In the genomic region with DNA sequence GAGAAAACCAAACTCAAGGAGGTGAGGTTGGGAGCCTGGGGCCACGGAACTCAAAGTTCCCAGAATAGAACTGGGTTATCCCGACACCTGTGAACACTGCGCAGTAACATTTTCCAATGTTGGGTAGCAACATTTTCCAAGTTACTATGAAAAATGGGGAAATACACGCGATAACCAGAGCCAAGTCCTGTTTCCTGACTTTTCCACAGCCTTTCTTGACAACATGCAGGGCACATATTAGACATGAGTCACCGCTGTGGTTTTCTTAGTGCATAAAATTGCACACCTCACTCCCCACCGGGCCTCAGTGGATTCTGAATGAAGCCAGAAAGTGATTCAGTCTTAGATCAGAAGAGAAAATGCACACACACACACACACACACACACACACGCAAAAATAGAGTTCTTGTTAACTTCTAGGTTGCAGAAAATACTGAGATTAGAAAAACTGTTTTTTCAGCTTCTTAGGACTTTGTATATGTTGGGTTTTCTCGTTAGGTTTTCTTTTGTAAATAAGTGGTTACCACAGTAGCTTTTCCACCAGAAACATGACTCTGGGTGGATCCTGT, we compare ENCODE assay signal across 9 cellular contexts.
DNase-seq lines count a peak whose midpoint lies in the region; ATAC-seq lines count a peak whose summit lies in the region.
"Had no signal": no experiment of that assay in that cellular context is flagged by ENCODE, and none has a peak within 500 bp of the region (broad histone marks: within the 10 kb centered on the region; RNA-seq: fewer than 3 reads in every experiment).

No MANE protein-coding gene starts in this region.

- no peak for ATAC-seq in HG02571 (IDR thresholded peaks at IDR 0.05; ENCODE audit: unreplicated experiment)

- no peak overlapping the region for H3K4me3 ChIP-seq in effector memory CD4-positive, alpha-beta T cell (ENCODE audit: insufficient read depth, low read depth, low read length, poor library complexity, severe bottlenecking)
- no peak overlapping the region for H3K4me3 ChIP-seq in SJCRH30
- H3K4me3 ChIP-seq: ovary had no signal

- no peaks in the 10 kb centered on the region for H3K9me3 ChIP-seq in effector memory CD4-positive, alpha-beta T cell (ENCODE audit: control insufficient read depth, low read length)
- H3K9me3 ChIP-seq in SJCRH30 (replicated peaks): no peaks in the 10 kb centered on the region
- H3K9me3 ChIP-seq: ovary had no signal

- H3K27ac ChIP-seq in effector memory CD4-positive, alpha-beta T cell (ENCODE audit: insufficient read depth, low read length, poor library complexity, severe bottlenecking): no peak overlapping the region
- H3K27ac ChIP-seq in SJCRH30: no peak overlapping the region
- H3K27ac ChIP-seq: ovary had no signal

- no peaks in the 10 kb centered on the region for H3K27me3 ChIP-seq in effector memory CD4-positive, alpha-beta T cell (replicated peaks; ENCODE audit: control insufficient read depth, insufficient read depth, low read length, poor library complexity, severe bottlenecking)
- H3K27me3 ChIP-seq in SJCRH30: no peaks in the 10 kb centered on the region
- H3K27me3 ChIP-seq: ovary had no signal

- peak; percentile 75 for DNase-seq in GOT3 (lab: John Stamatoyannopoulos, UW)
- peak; percentile 29 to 82 for DNase-seq in activated CD4-positive, alpha-beta T cell treated with anti-CD3 and anti-CD28 coated beads, Interleukin-2, amount 50 U/mL, for 24 hours (ENCODE audit: low read depth in 1 of 2, low spot score in 1 of 2)
- DNase-seq in effector memory CD4-positive, alpha-beta T cell: peak in 2 of 3 donors; percentile 26 to 46
- DNase-seq in stimulated activated CD4-positive, alpha-beta T cell treated with anti-CD3 and anti-CD28 coated beads, Interleukin-12 subunit alpha, Interleukin-12 subunit beta, amount 100 ng/mL, for 4 hours: peak; percentile 54
- no peak for DNase-seq in NCI-H774 (lab: John Stamatoyannopoulos, UW)
- no peak for DNase-seq in SJCRH30
- no peak for DNase-seq in NCI-H748 (lab: John Stamatoyannopoulos, UW; ENCODE audit: unreplicated experiment)

- H3K36me3 ChIP-seq in effector memory CD4-positive, alpha-beta T cell (ENCODE audit: control insufficient read depth, insufficient read depth, low read length): no peaks in the 10 kb centered on the region
- H3K36me3 ChIP-seq in SJCRH30: no peaks in the 10 kb centered on the region
- H3K36me3 ChIP-seq: ovary had no signal

- no peaks in the 10 kb centered on the region for H3K4me1 ChIP-seq in effector memory CD4-positive, alpha-beta T cell (ENCODE audit: control insufficient read depth, insufficient read depth, low read length, poor library complexity, severe bottlenecking)
- H3K4me1 ChIP-seq in SJCRH30: no peaks in the 10 kb centered on the region

Comparison
In these comparisons a context has a peak if more than half of its experiments do, and no peak if none do; other contexts are left out.
1. DNase-seq: peak in GOT3 (single experiment), activated CD4-positive, alpha-beta T cell treated with anti-CD3 and anti-CD28 coated beads, Interleukin-2, amount 50 U/mL, for 24 hours (2 of 2), effector memory CD4-positive, alpha-beta T cell (2 of 3) and stimulated activated CD4-positive, alpha-beta T cell treated with anti-CD3 and anti-CD28 coated beads, Interleukin-12 subunit alpha, Interleukin-12 subunit beta, amount 100 ng/mL, for 4 hours (single experiment); none in NCI-H774 (single experiment), SJCRH30 (0 of 2) and NCI-H748 (single experiment).